2 cellular contexts compared by ENCODE assay signal in the genomic region with DNA sequence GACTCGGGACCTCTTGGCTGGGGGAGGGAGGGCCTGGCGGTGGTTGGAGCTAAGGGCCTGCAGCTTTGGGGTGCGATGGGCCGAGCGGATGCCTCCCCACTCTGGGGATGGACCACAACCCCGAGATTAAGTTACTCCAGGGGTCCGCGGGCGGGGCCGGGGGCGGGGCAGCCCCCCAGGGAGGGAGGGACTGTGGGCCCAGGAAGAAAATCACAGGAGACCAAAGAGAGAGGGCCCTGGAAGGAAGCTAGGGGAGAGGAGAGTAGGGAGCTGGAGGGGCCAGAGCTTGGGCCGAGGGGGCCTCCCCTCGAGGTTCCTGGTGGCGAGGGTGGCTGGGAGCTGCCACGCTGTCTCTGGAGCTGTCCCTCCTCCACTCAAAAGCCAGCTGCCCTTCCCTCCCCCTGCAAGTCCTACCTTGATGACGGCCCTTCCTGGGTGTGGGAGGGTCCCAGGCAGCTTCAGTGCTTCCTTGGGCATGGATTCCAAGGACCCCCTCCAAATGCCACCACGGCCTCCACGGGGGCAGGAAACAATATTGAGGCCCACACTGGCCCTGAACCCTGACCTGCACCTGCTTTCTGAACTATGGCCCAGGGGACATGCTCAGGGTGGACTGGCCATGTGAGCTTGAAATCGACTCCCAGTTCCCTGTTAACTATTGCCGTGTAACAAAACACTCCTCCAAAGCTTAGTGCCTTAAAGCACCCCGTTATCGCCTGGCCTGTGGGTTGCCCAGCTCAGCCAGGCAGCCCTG.
TF ChIP-seq lines count a peak whose summit lies in the region.

No MANE protein-coding gene starts in this region.

TF ChIP-seq in IMR-90, 13 proteins besides CTCF, POLR2A, EP300 and RAD21:
- TF ChIP-seq MXI1 (IDR thresholded peaks at IDR 0.05; ENCODE audit: borderline replicate concordance, low read depth, low read length) = no peak
- no peak for TF ChIP-seq BHLHE40 (IDR thresholded peaks at IDR 0.05; ENCODE audit: low read depth, low read length)

TF ChIP-seq in neural cell, 6 proteins besides CTCF, POLR2A, EP300 and RAD21:
- no peak for TF ChIP-seq EZH2 (IDR thresholded peaks at IDR 0.05; ENCODE audit: borderline replicate concordance, insufficient read depth, low read length, poor library complexity, severe bottlenecking)
- no peak for TF ChIP-seq MXI1 (conservative IDR thresholded peaks at IDR 0.05; ENCODE audit: poor library complexity, severe bottlenecking)
- TF ChIP-seq POLR2AphosphoS5 (IDR thresholded peaks at IDR 0.05) = no peak
- no peak for TF ChIP-seq TAF1 (IDR thresholded peaks at IDR 0.05; ENCODE audit: low read depth)
- TF ChIP-seq, protein P1, sequence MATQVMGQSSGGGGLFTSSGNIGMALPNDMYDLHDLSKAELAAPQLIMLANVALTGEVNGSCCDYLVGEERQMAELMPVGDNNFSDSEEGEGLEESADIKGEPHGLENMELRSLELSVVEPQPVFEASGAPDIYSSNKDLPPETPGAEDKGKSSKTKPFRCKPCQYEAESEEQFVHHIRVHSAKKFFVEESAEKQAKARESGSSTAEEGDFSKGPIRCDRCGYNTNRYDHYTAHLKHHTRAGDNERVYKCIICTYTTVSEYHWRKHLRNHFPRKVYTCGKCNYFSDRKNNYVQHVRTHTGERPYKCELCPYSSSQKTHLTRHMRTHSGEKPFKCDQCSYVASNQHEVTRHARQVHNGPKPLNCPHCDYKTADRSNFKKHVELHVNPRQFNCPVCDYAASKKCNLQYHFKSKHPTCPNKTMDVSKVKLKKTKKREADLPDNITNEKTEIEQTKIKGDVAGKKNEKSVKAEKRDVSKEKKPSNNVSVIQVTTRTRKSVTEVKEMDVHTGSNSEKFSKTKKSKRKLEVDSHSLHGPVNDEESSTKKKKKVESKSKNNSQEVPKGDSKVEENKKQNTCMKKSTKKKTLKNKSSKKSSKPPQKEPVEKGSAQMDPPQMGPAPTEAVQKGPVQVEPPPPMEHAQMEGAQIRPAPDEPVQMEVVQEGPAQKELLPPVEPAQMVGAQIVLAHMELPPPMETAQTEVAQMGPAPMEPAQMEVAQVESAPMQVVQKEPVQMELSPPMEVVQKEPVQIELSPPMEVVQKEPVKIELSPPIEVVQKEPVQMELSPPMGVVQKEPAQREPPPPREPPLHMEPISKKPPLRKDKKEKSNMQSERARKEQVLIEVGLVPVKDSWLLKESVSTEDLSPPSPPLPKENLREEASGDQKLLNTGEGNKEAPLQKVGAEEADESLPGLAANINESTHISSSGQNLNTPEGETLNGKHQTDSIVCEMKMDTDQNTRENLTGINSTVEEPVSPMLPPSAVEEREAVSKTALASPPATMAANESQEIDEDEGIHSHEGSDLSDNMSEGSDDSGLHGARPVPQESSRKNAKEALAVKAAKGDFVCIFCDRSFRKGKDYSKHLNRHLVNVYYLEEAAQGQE (IDR thresholded peaks at IDR 0.05; ENCODE audit: borderline replicate concordance) = no peak
- TF ChIP-seq SMC3 (conservative IDR thresholded peaks at IDR 0.05; ENCODE audit: poor library complexity) = no peak
